In the genomic region with DNA sequence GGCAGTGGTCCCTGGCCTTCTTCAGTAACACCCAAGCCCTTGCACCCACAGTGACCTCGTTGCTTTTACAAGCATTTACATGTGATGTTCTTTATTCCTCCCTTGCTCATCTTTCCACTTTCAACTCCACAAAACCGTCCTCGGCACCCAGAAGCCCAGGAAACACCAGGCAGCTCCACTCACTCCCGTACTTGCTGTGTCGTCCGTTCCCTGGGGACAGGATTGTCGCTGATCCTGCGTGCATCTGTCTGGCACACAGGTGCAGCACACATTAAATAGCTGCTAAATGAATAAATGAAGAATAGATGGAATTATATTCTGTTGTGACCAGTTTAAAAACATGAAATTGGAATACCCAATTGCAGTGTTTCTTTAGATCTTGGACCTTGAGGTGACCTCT, we compare ENCODE assay signal across 24 cellular contexts.
"Had no signal": no experiment of that assay in that cellular context is flagged by ENCODE, and none has a peak within 500 bp of the region (broad histone marks: within the 10 kb centered on the region; RNA-seq: fewer than 3 reads in every experiment).

No MANE protein-coding gene starts in this region.

- H3K27ac ChIP-seq: body of pancreas, left ventricle myocardium inferior, neural progenitor cell, ovary, psoas muscle, skin epidermis, testis, upper lobe of right lung had no signal

- ATAC-seq: activated CD8-positive, alpha-beta memory T cell treated with anti-CD3 and anti-CD28 coated beads, Interleukin-2, amount 10 ng/mL, durations not matched to agents 7 days and 5 days; activated T-helper 17 cell treated with anti-CD3 and anti-CD28 coated beads, Interleukin-2, amount 50 U/mL, for 72 hours; body of pancreas; effector memory CD8-positive, alpha-beta T cell; psoas muscle; right cardiac atrium; stimulated activated memory B cell treated with anti-CD40 and anti-IgM and Interleukin-4, amounts not matched to agents 10 μg/mL and 1 μg/mL and 100 μg/mL, for 72 hours had no signal

- H3K9ac ChIP-seq: neural progenitor cell had no signal

- H3K27me3 ChIP-seq: body of pancreas, neural progenitor cell, ovary, testis, upper lobe of right lung had no signal

- H3K27ac Mint-ChIP-seq: activated CD4-positive, alpha-beta memory T cell treated with anti-CD3 and anti-CD28 coated beads, Interleukin-2, amount 10 ng/mL, durations not matched to agents 7 days and 5 days; activated CD8-positive, alpha-beta memory T cell treated with anti-CD3 and anti-CD28 coated beads, Interleukin-2, amount 10 ng/mL, durations not matched to agents 7 days and 5 days; activated naive CD8-positive, alpha-beta T cell treated with anti-CD3 and anti-CD28 coated beads for 36 hours; activated T-helper 17 cell treated with anti-CD3 and anti-CD28 coated beads, Interleukin-2, amount 50 U/mL, for 72 hours; effector memory CD8-positive, alpha-beta T cell; neural progenitor cell; stimulated activated memory B cell treated with anti-CD40 and anti-IgM and Interleukin-4, amounts not matched to agents 10 μg/mL and 1 μg/mL and 100 μg/mL, for 72 hours; T-helper 2 cell treated with Interferon-gamma antibody and Interleukin-4, amounts not matched to agents 5 μg/mL and 100 μg/mL, for 36 hours had no signal

- H3K9me3 Mint-ChIP-seq: activated CD4-positive, alpha-beta memory T cell treated with anti-CD3 and anti-CD28 coated beads, Interleukin-2, amount 10 ng/mL, durations not matched to agents 7 days and 5 days; activated naive CD8-positive, alpha-beta T cell treated with anti-CD3 and anti-CD28 coated beads for 36 hours; activated T-helper 17 cell treated with anti-CD3 and anti-CD28 coated beads, Interleukin-2, amount 50 U/mL, for 72 hours; effector memory CD8-positive, alpha-beta T cell; stimulated activated memory B cell treated with anti-CD40 and anti-IgM and Interleukin-4, amounts not matched to agents 10 μg/mL and 1 μg/mL and 100 μg/mL, for 72 hours; T-helper 2 cell treated with Interferon-gamma antibody and Interleukin-4, amounts not matched to agents 5 μg/mL and 100 μg/mL, for 36 hours had no signal

- H3K36me3 ChIP-seq: neural progenitor cell, ovary, upper lobe of right lung had no signal

- H3K4me1 Mint-ChIP-seq: activated CD4-positive, alpha-beta memory T cell treated with anti-CD3 and anti-CD28 coated beads, Interleukin-2, amount 10 ng/mL, durations not matched to agents 7 days and 5 days; activated CD8-positive, alpha-beta memory T cell treated with anti-CD3 and anti-CD28 coated beads, Interleukin-2, amount 10 ng/mL, durations not matched to agents 7 days and 5 days had no signal

- H3K27me3 Mint-ChIP-seq: activated CD4-positive, alpha-beta memory T cell treated with anti-CD3 and anti-CD28 coated beads, Interleukin-2, amount 10 ng/mL, durations not matched to agents 7 days and 5 days; activated CD8-positive, alpha-beta memory T cell treated with anti-CD3 and anti-CD28 coated beads, Interleukin-2, amount 10 ng/mL, durations not matched to agents 7 days and 5 days; activated naive CD8-positive, alpha-beta T cell treated with anti-CD3 and anti-CD28 coated beads for 36 hours; activated T-helper 17 cell treated with anti-CD3 and anti-CD28 coated beads, Interleukin-2, amount 50 U/mL, for 72 hours; stimulated activated memory B cell treated with anti-CD40 and anti-IgM and Interleukin-4, amounts not matched to agents 10 μg/mL and 1 μg/mL and 100 μg/mL, for 72 hours had no signal

- H3K4me3 ChIP-seq: body of pancreas, left ventricle myocardium inferior, neural progenitor cell, ovary, psoas muscle, skin epidermis, testis, upper lobe of right lung had no signal

- H3K4me3 Mint-ChIP-seq: activated CD4-positive, alpha-beta memory T cell treated with anti-CD3 and anti-CD28 coated beads, Interleukin-2, amount 10 ng/mL, durations not matched to agents 7 days and 5 days; activated CD8-positive, alpha-beta memory T cell treated with anti-CD3 and anti-CD28 coated beads, Interleukin-2, amount 10 ng/mL, durations not matched to agents 7 days and 5 days; activated naive CD8-positive, alpha-beta T cell treated with anti-CD3 and anti-CD28 coated beads for 36 hours; activated T-helper 17 cell treated with anti-CD3 and anti-CD28 coated beads, Interleukin-2, amount 50 U/mL, for 72 hours; effector memory CD8-positive, alpha-beta T cell; neural progenitor cell; stimulated activated memory B cell treated with anti-CD40 and anti-IgM and Interleukin-4, amounts not matched to agents 10 μg/mL and 1 μg/mL and 100 μg/mL, for 72 hours; T-helper 2 cell treated with Interferon-gamma antibody and Interleukin-4, amounts not matched to agents 5 μg/mL and 100 μg/mL, for 36 hours had no signal

- H2AFZ ChIP-seq: neural progenitor cell had no signal

- DNase-seq: activated CD4-positive, alpha-beta memory T cell treated with anti-CD3 and anti-CD28 coated beads, Interleukin-2, amount 10 ng/mL, durations not matched to agents 7 days and 5 days; activated CD4-positive, alpha-beta T cell treated with anti-CD3 and anti-CD28 coated beads for 48 hours; activated CD4-positive, CD25-positive, alpha-beta regulatory T cell; activated CD8-positive, alpha-beta memory T cell treated with anti-CD3 and anti-CD28 coated beads, Interleukin-2, amount 10 ng/mL, durations not matched to agents 7 days and 5 days; activated naive CD4-positive, alpha-beta T cell; activated naive CD8-positive, alpha-beta T cell treated with anti-CD3 and anti-CD28 coated beads for 36 hours; activated T-cell treated with anti-CD3 and anti-CD28 coated beads, Interleukin-2, amount 50 U/mL, for 1 hour; amniotic stem cell; body of pancreas; effector memory CD8-positive, alpha-beta T cell; foreskin melanocyte; head of caudate nucleus; left ventricle myocardium inferior; ovary; psoas muscle; right cardiac atrium; stimulated activated CD4-positive, alpha-beta T cell treated with anti-CD3 and anti-CD28 coated beads, Interleukin-4, amount 100 ng/mL, for 1 hour; testis; upper lobe of right lung had no signal

- H3K36me3 Mint-ChIP-seq: activated CD8-positive, alpha-beta memory T cell treated with anti-CD3 and anti-CD28 coated beads, Interleukin-2, amount 10 ng/mL, durations not matched to agents 7 days and 5 days; stimulated activated memory B cell treated with anti-CD40 and anti-IgM and Interleukin-4, amounts not matched to agents 10 μg/mL and 1 μg/mL and 100 μg/mL, for 72 hours had no signal

- H3K4me1 ChIP-seq: body of pancreas, testis, upper lobe of right lung had no signal

- H3K9me3 ChIP-seq: body of pancreas, left ventricle myocardium inferior, ovary, psoas muscle, testis, upper lobe of right lung had no signal

- H3K4me2 ChIP-seq: neural progenitor cell had no signal
